22 cellular contexts compared by ENCODE assay signal in the genomic region with DNA sequence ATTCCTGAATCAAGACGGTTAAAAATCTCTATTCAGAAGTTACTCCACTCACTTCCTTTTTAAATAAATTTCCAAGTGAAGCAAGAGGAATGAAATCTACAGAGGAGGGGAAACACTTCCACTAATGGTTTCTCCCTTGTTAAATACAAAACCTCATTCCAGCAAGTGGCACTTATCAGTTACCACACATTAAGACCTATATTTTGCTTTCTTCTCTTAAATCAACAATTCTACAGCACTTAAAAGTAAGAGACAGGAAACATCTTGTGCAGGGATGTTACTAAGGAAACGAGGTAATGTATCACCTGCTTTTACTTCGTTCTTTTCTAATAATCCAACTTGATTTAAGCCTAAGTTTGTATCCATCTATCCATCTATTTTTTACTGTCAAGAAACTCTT.
DNase-seq lines count a peak whose midpoint lies in the region; ATAC-seq and TF ChIP-seq lines count a peak whose summit lies in the region.
"Had no signal": no experiment of that assay in that cellular context is flagged by ENCODE, and none has a peak within 500 bp of the region (broad histone marks: within the 10 kb centered on the region; RNA-seq: fewer than 3 reads in every experiment).

No MANE protein-coding gene starts in this region.

- H3K9ac ChIP-seq in SK-N-MC (ENCODE audit: insufficient read length) = no peak overlapping the region
- H3K9ac ChIP-seq in mammary epithelial cell (ENCODE audit: insufficient read depth, low read length) = no peak overlapping the region

- peak overlapping the region; percentile 81 for H3K27ac Mint-ChIP-seq in activated naive CD4-positive, alpha-beta T cell treated with anti-CD3 and anti-CD28 coated beads, Interleukin-2, amount 50 U/mL, for 24 hours
- H3K27ac Mint-ChIP-seq in activated naive CD4-positive, alpha-beta T cell treated with anti-CD3 and anti-CD28 coated beads, Interleukin-2, amount 10 ng/mL, durations not matched to agents 7 days and 5 days = no peak overlapping the region
- H3K27ac Mint-ChIP-seq: activated CD4-positive, alpha-beta T cell treated with anti-CD3 and anti-CD28 coated beads, Interleukin-2, amount 10 ng/mL, durations not matched to agents 7 days and 5 days; brain had no signal

- no peaks in the 10 kb centered on the region for H4K20me1 ChIP-seq in mammary epithelial cell (ENCODE audit: insufficient read depth, low read length)

- no peaks in the 10 kb centered on the region for H3K79me2 ChIP-seq in mammary epithelial cell (ENCODE audit: insufficient read depth, low read length)

- H3K4me1 Mint-ChIP-seq in activated naive CD4-positive, alpha-beta T cell treated with anti-CD3 and anti-CD28 coated beads, Interleukin-2, amount 50 U/mL, for 24 hours = peaks cover 75% of the 10 kb centered on the region
- H3K4me1 Mint-ChIP-seq in activated naive CD4-positive, alpha-beta T cell treated with anti-CD3 and anti-CD28 coated beads, Interleukin-2, amount 10 ng/mL, durations not matched to agents 7 days and 5 days = no peaks in the 10 kb centered on the region

- CTCF ChIA-PET in activated naive CD4-positive, alpha-beta T cell treated with anti-CD3 and anti-CD28 coated beads, Interleukin-2, amount 10 ng/mL, durations not matched to agents 7 days and 5 days (lab: Charles Lee) = no interaction called here
- CTCF ChIA-PET in mammary epithelial cell (lab: Charles Lee; ENCODE audit: low non-redundant PET) = no interaction called here

- H3K9me3 Mint-ChIP-seq in activated naive CD4-positive, alpha-beta T cell treated with anti-CD3 and anti-CD28 coated beads, Interleukin-2, amount 50 U/mL, for 24 hours = peaks cover 5% of the 10 kb centered on the region
- no peaks in the 10 kb centered on the region for H3K9me3 Mint-ChIP-seq in activated naive CD4-positive, alpha-beta T cell treated with anti-CD3 and anti-CD28 coated beads, Interleukin-2, amount 10 ng/mL, durations not matched to agents 7 days and 5 days

- dilution Hi-C loops in mammary epithelial cell (cut with HindIII; ENCODE audit: low sequenced_read_pairs) = no loop called here

- peak overlapping the region; percentile 30 for H3K4me3 Mint-ChIP-seq in activated naive CD4-positive, alpha-beta T cell treated with anti-CD3 and anti-CD28 coated beads, Interleukin-2, amount 50 U/mL, for 24 hours
- H3K4me3 Mint-ChIP-seq in activated naive CD4-positive, alpha-beta T cell treated with anti-CD3 and anti-CD28 coated beads, Interleukin-2, amount 10 ng/mL, durations not matched to agents 7 days and 5 days = no peak overlapping the region
- H3K4me3 Mint-ChIP-seq: activated CD4-positive, alpha-beta T cell treated with anti-CD3 and anti-CD28 coated beads, Interleukin-2, amount 10 ng/mL, durations not matched to agents 7 days and 5 days; brain had no signal

- H3K4me1 ChIP-seq in neutrophil (ENCODE audit: control insufficient read depth in 1 of 2, insufficient read depth in 1 of 2, low read depth in 1 of 2, low read length in 1 of 2) (peaks cover 4 to 12% of the 10 kb centered on the region in 2 experiments), mammary epithelial cell (ENCODE audit: insufficient read depth, low read length) (peaks cover 6% of the 10 kb centered on the region)
- H3K4me1 ChIP-seq: esophagus squamous epithelium, gastroesophageal sphincter, thyroid gland had no signal

- BruUV-seq in mammary epithelial cell (replicated peaks; lab: Mats Ljungman, UMichigan) = no TSS peak

- H3K36me3 ChIP-seq in SK-N-MC (ENCODE audit: insufficient read depth, low read length) = peaks cover 10% of the 10 kb centered on the region; the same call in 1 of the 2 replicates
- H3K36me3 ChIP-seq in neutrophil = peaks cover 49% of the 10 kb centered on the region
- peaks cover 10% of the 10 kb centered on the region for H3K36me3 ChIP-seq in mammary epithelial cell (ENCODE audit: insufficient read depth, low read length)
- H3K36me3 ChIP-seq: thyroid gland had no signal

- H3K9me3 ChIP-seq in SK-N-MC (ENCODE audit: low read depth, low read length) (no peaks in the 10 kb centered on the region), neutrophil (no peaks in the 10 kb centered on the region), mammary epithelial cell (replicated peaks; ENCODE audit: insufficient read depth, low read length) (no peaks in the 10 kb centered on the region)
- H3K9me3 ChIP-seq: esophagus squamous epithelium, gastroesophageal sphincter, thyroid gland had no signal

- no peak for TF ChIP-seq CTCF in neutrophil (IDR thresholded peaks at IDR 0.05)
- no peak for TF ChIP-seq CTCF in mammary epithelial cell (conservative IDR thresholded peaks at IDR 0.05 in 1 of 2, IDR thresholded peaks at IDR 0.05 in 1 of 2; ENCODE audit: extremely low read depth in 1 of 2, insufficient read depth in 1 of 2, low read depth in 1 of 2, low read length in 2 of 2)

- no peak overlapping the region for H3K4me2 ChIP-seq in mammary epithelial cell (ENCODE audit: insufficient read depth, low read depth, low read length)

- WGBS in mammary epithelial cell (ENCODE audit: low coverage, missing lambda C conversion rate) = 91% methylated on average over 3 of the region's 3 CpGs

- H3K27me3 ChIP-seq in neutrophil (no peaks in the 10 kb centered on the region), mammary epithelial cell (ENCODE audit: insufficient read depth, low read length) (no peaks in the 10 kb centered on the region)
- H3K27me3 ChIP-seq: esophagus squamous epithelium, gastroesophageal sphincter, thyroid gland had no signal

- no peak overlapping the region for H3K4me3 ChIP-seq in SK-N-MC
- no peak overlapping the region for H3K4me3 ChIP-seq in neutrophil (ENCODE audit: low read depth in 1 of 2, low read length in 1 of 2)
- H3K4me3 ChIP-seq in mammary epithelial cell (replicated peaks in 1 of 3; ENCODE audit: insufficient read depth in 1 of 3, low read depth in 2 of 3, low read length in 3 of 3) = no peak overlapping the region
- H3K4me3 ChIP-seq: esophagus squamous epithelium, gastroesophageal sphincter, thyroid gland had no signal

- no peak for DNase-seq in activated naive CD4-positive, alpha-beta T cell treated with anti-CD3 and anti-CD28 coated beads, Interleukin-2, amount 10 ng/mL, durations not matched to agents 7 days and 5 days
- DNase-seq in DMS79 treated with DMSO at 0.1 percent for 48 hours (lab: John Stamatoyannopoulos, UW) = peak; percentile 23
- peak; percentile 22 for DNase-seq in SK-N-MC (ENCODE audit: low read depth, low spot score)
- DNase-seq in mammary epithelial cell = no peak
- no peak for DNase-seq in NCI-H128 (lab: John Stamatoyannopoulos, UW; ENCODE audit: unreplicated experiment)
- DNase-seq: activated CD4-positive, alpha-beta T cell treated with anti-CD3 and anti-CD28 coated beads, Interleukin-2, amount 10 ng/mL, durations not matched to agents 7 days and 5 days; activated CD8-positive, alpha-beta memory T cell treated with anti-CD3 and anti-CD28 coated beads, Interleukin-2, amount 50 U/mL, for 48 hours; activated effector memory CD4-positive, alpha-beta T cell treated with Interleukin-2 at 50 U/mL for 16 hours; effector memory CD4-positive, alpha-beta T cell; esophagus squamous epithelium; NCI-H1105; NCI-H226; nucleus accumbens; stimulated activated CD4-positive, alpha-beta T cell treated with anti-CD3 and anti-CD28 coated beads, Interleukin-4, amount 100 ng/mL, for 4 hours; stimulated activated naive CD8-positive, alpha-beta T cell treated with anti-CD3 and anti-CD28 coated beads, Interleukin-15, Interleukin-2, amounts not matched to agents 100 U/mL and 50 U/mL, for 24 hours; thyroid gland had no signal

- H3K36me3 Mint-ChIP-seq in activated naive CD4-positive, alpha-beta T cell treated with anti-CD3 and anti-CD28 coated beads, Interleukin-2, amount 50 U/mL, for 24 hours = peaks cover 36% of the 10 kb centered on the region
- peaks cover 61% of the 10 kb centered on the region for H3K36me3 Mint-ChIP-seq in activated naive CD4-positive, alpha-beta T cell treated with anti-CD3 and anti-CD28 coated beads, Interleukin-2, amount 10 ng/mL, durations not matched to agents 7 days and 5 days

- in situ Hi-C loops in mammary epithelial cell (cut with MboI; ENCODE audit: low sequenced_read_pairs in 2 of 2) = no loop called here

- no peak for ATAC-seq in HG03159 (IDR thresholded peaks at IDR 0.05; ENCODE audit: unreplicated experiment)
- ATAC-seq: gastroesophageal sphincter; Panc1; stimulated activated naive CD8-positive, alpha-beta T cell treated with anti-CD3 and anti-CD28 coated beads, Interleukin-15, Interleukin-2, amounts not matched to agents 100 U/mL and 50 U/mL, for 24 hours had no signal

- H3K27me3 Mint-ChIP-seq in activated naive CD4-positive, alpha-beta T cell treated with anti-CD3 and anti-CD28 coated beads, Interleukin-2, amount 50 U/mL, for 24 hours = no peaks in the 10 kb centered on the region
- H3K27me3 Mint-ChIP-seq in activated naive CD4-positive, alpha-beta T cell treated with anti-CD3 and anti-CD28 coated beads, Interleukin-2, amount 10 ng/mL, durations not matched to agents 7 days and 5 days = no peaks in the 10 kb centered on the region
- H3K27me3 Mint-ChIP-seq: activated CD4-positive, alpha-beta T cell treated with anti-CD3 and anti-CD28 coated beads, Interleukin-2, amount 10 ng/mL, durations not matched to agents 7 days and 5 days; brain had no signal

- peak overlapping the region; percentile 6; the same call in 1 of the 2 replicates for H3K27ac ChIP-seq in SK-N-MC
- H3K27ac ChIP-seq in neutrophil = peak overlapping the region; percentile 37
- no peak overlapping the region for H3K27ac ChIP-seq in mammary epithelial cell (ENCODE audit: insufficient read depth, low read depth, low read length)
- H3K27ac ChIP-seq: esophagus squamous epithelium, gastroesophageal sphincter, thyroid gland had no signal

- intact Hi-C loops in mammary epithelial cell (cut with micrococcal nuclease) = no loop called here

- H2AFZ ChIP-seq in mammary epithelial cell (ENCODE audit: low read depth, low read length) = no peak overlapping the region

Comparison
In these comparisons a context has a peak if more than half of its experiments do, and no peak if none do; other contexts are left out.
1. DNase-seq: peak in DMS79 treated with DMSO at 0.1 percent for 48 hours (single experiment) and SK-N-MC (single experiment); none in activated naive CD4-positive, alpha-beta T cell treated with anti-CD3 and anti-CD28 coated beads, Interleukin-2, amount 10 ng/mL, durations not matched to agents 7 days and 5 days (single experiment), mammary epithelial cell (single experiment) and NCI-H128 (single experiment).